Comparison of ENCODE assay signal across 8 cellular contexts in genomic region chr10:62016477-62017140, GRCh38.
DNase-seq lines count a peak whose midpoint lies in the region; ATAC-seq lines count a peak whose summit lies in the region.

No MANE protein-coding gene starts in this region.

- H3K27me3 Mint-ChIP-seq in stimulated activated naive B cell treated with anti-CD40 and anti-IgM and Interleukin-4, amounts not matched to agents 10 μg/mL and 1 μg/mL and 100 μg/mL, for 72 hours = no peaks in the 10 kb centered on the region
- no peaks in the 10 kb centered on the region for H3K27me3 Mint-ChIP-seq in activated naive CD4-positive, alpha-beta T cell treated with anti-CD3 and anti-CD28 coated beads, Interleukin-2, amount 10 ng/mL, durations not matched to agents 7 days and 5 days

- H3K36me3 Mint-ChIP-seq in stimulated activated naive B cell treated with anti-CD40 and anti-IgM and Interleukin-4, amounts not matched to agents 10 μg/mL and 1 μg/mL and 100 μg/mL, for 72 hours = peaks cover 46 to 75% of the 10 kb centered on the region in 2 donors
- peaks cover 59% of the 10 kb centered on the region for H3K36me3 Mint-ChIP-seq in activated naive CD4-positive, alpha-beta T cell treated with anti-CD3 and anti-CD28 coated beads, Interleukin-2, amount 10 ng/mL, durations not matched to agents 7 days and 5 days

- peak; percentile 52 to 55 for ATAC-seq in activated CD4-positive, CD25-positive, alpha-beta regulatory T cell treated with anti-CD3 and anti-CD28 coated beads, Interleukin-2, amount 50 U/mL, for 24 hours
- ATAC-seq in HG02973 (IDR thresholded peaks at IDR 0.05; ENCODE audit: unreplicated experiment) = peak; percentile 51
- peak; percentile 79 to 80 for ATAC-seq in stimulated activated naive B cell treated with anti-CD40 and anti-IgM and Interleukin-4, amounts not matched to agents 10 μg/mL and 1 μg/mL and 100 μg/mL, for 72 hours (replicated peaks)

- peak overlapping the region; percentile 98 for H3K27ac Mint-ChIP-seq in stimulated activated naive B cell treated with anti-CD40 and anti-IgM and Interleukin-4, amounts not matched to agents 10 μg/mL and 1 μg/mL and 100 μg/mL, for 72 hours
- H3K27ac Mint-ChIP-seq in activated naive CD4-positive, alpha-beta T cell treated with anti-CD3 and anti-CD28 coated beads, Interleukin-2, amount 10 ng/mL, durations not matched to agents 7 days and 5 days = no peak overlapping the region

- CTCF ChIA-PET in activated naive CD4-positive, alpha-beta T cell treated with anti-CD3 and anti-CD28 coated beads, Interleukin-2, amount 10 ng/mL, durations not matched to agents 7 days and 5 days (lab: Charles Lee) = no interaction called here

- no peak for DNase-seq in activated CD4-positive, CD25-positive, alpha-beta regulatory T cell (lab: John Stamatoyannopoulos, UW)
- DNase-seq in astrocyte of the hippocampus (ENCODE audit: low read depth, low spot score) = peak; percentile 59
- no peak for DNase-seq in stimulated activated naive B cell treated with anti-CD40 and anti-IgM and Interleukin-4, amounts not matched to agents 10 μg/mL and 1 μg/mL and 100 μg/mL, for 72 hours
- DNase-seq in activated naive CD4-positive, alpha-beta T cell treated with anti-CD3 and anti-CD28 coated beads, Interleukin-2, amount 10 ng/mL, durations not matched to agents 7 days and 5 days = no peak
- DNase-seq in stimulated activated CD4-positive, alpha-beta T cell treated with anti-CD3 and anti-CD28 coated beads, Interleukin-12 subunit alpha, Interleukin-12 subunit beta, amount 100 ng/mL, for 4 hours = no peak
- DNase-seq in stimulated activated CD4-positive, alpha-beta T cell treated with anti-CD3 and anti-CD28 coated beads, Interleukin-4, amount 100 ng/mL, for 24 hours = no peak

- H3K9me3 Mint-ChIP-seq in stimulated activated naive B cell treated with anti-CD40 and anti-IgM and Interleukin-4, amounts not matched to agents 10 μg/mL and 1 μg/mL and 100 μg/mL, for 72 hours = peaks cover 0 to 3% of the 10 kb centered on the region in 2 donors
- no peaks in the 10 kb centered on the region for H3K9me3 Mint-ChIP-seq in activated naive CD4-positive, alpha-beta T cell treated with anti-CD3 and anti-CD28 coated beads, Interleukin-2, amount 10 ng/mL, durations not matched to agents 7 days and 5 days

- peaks cover 37 to 79% of the 10 kb centered on the region in 2 donors for H3K4me1 Mint-ChIP-seq in stimulated activated naive B cell treated with anti-CD40 and anti-IgM and Interleukin-4, amounts not matched to agents 10 μg/mL and 1 μg/mL and 100 μg/mL, for 72 hours
- peaks cover 48% of the 10 kb centered on the region for H3K4me1 Mint-ChIP-seq in activated naive CD4-positive, alpha-beta T cell treated with anti-CD3 and anti-CD28 coated beads, Interleukin-2, amount 10 ng/mL, durations not matched to agents 7 days and 5 days

- peak overlapping the region; percentile 61 to 73 for H3K4me3 Mint-ChIP-seq in stimulated activated naive B cell treated with anti-CD40 and anti-IgM and Interleukin-4, amounts not matched to agents 10 μg/mL and 1 μg/mL and 100 μg/mL, for 72 hours
- no peak overlapping the region for H3K4me3 Mint-ChIP-seq in activated naive CD4-positive, alpha-beta T cell treated with anti-CD3 and anti-CD28 coated beads, Interleukin-2, amount 10 ng/mL, durations not matched to agents 7 days and 5 days
